18 cellular contexts compared by ENCODE assay signal in genomic region chrX:103666202-103667107, GRCh38. TPM values are rescaled to one million over a fixed set of nuclear protein-coding genes. Genes with fewer than 3 reads are reported as not detected.
A peak's percentile ranks its signal among the peaks of the same experiment; 100 is the strongest.
DNase-seq lines count a peak whose midpoint lies in the region; ATAC-seq, FAIRE-seq and TF ChIP-seq lines count a peak whose summit lies in the region.
"Had no signal": no experiment of that assay in that cellular context is flagged by ENCODE, and none has a peak within 500 bp of the region (broad histone marks: within the 10 kb centered on the region; RNA-seq: fewer than 3 reads in every experiment).

No MANE protein-coding gene starts in this region.

- TF ChIP-seq CTCF in K562 (IDR thresholded peaks at IDR 0.05 in 2 of 3, conservative IDR thresholded peaks at IDR 0.05 in 1 of 3; ENCODE audit: insufficient read depth in 2 of 3, low read depth in 1 of 3, low read length in 3 of 3) (no peak), parathyroid adenoma (IDR thresholded peaks at IDR 0.05) (no peak)

- in situ Hi-C loops in K562 (cut with MboI), result no loop called here

- H2AFZ ChIP-seq in K562 (ENCODE audit: low read depth, low read length), result no peak overlapping the region
- H2AFZ ChIP-seq in parathyroid adenoma, result no peak overlapping the region

- ATAC-seq in K562 (peak; percentile 65), GM19463 (IDR thresholded peaks at IDR 0.05; ENCODE audit: unreplicated experiment) (no peak)

- intact Hi-C loops in K562 (cut with micrococcal nuclease), result no loop called here

- CTCF ChIA-PET in K562 (lab: Yijun Ruan, JAX; ENCODE audit: low intra/inter-chr PET ratio), result no interaction called here

- H3K4me3 ChIP-seq in K562 (no peak overlapping the region), parathyroid adenoma (ENCODE audit: low read depth, low read length) (no peak overlapping the region)
- H3K4me3 ChIP-seq: HAP-1, Peyer's patch had no signal

- H4K20me1 ChIP-seq in K562 (replicated peaks; ENCODE audit: control insufficient read depth, insufficient read depth, low read length), result no peaks in the 10 kb centered on the region

- FAIRE-seq in H54 (lab: Jason Lieb, UNC) (peak; percentile 27), K562 (lab: Jason Lieb, UNC) (no peak), frontal cortex (lab: Jason Lieb, UNC) (no peak)
- FAIRE-seq: HTR-8/SVneo had no signal

- WGBS in K562 (ENCODE audit: insufficient coverage, low coverage, missing lambda C conversion rate), result 0% methylated on average over 3 of the region's 3 CpGs

- no peak overlapping the region for H3K9ac ChIP-seq in K562 (ENCODE audit: insufficient read depth in 1 of 2, low read depth in 2 of 2, low read length in 2 of 2)
- H3K9ac ChIP-seq in parathyroid adenoma, result no peak overlapping the region

- H3K9me3 ChIP-seq in K562 (replicated peaks; ENCODE audit: control insufficient read depth, insufficient read depth, low read depth, low read length) (no peaks in the 10 kb centered on the region), parathyroid adenoma (ENCODE audit: control insufficient read depth, low read length) (no peaks in the 10 kb centered on the region)
- H3K9me3 ChIP-seq: HAP-1, Peyer's patch had no signal

- POLR2A ChIA-PET in K562 (lab: Yijun Ruan, JAX), result interaction anchor here (0.6 to 1.8 kb wide), 4 partner anchors 10 to 108 kb away, joined by 3 to 10 read pairs (median 4); partner anchors contain the start of gene MORF4L2

- no peak overlapping the region for H3K4me2 ChIP-seq in K562 (ENCODE audit: insufficient read depth, low read length)
- no peak overlapping the region for H3K4me2 ChIP-seq in parathyroid adenoma (ENCODE audit: low read length)

- DNase-seq in H54 (ENCODE audit: insufficient read length, low spot score) (no peak), OCI-M1 (lab: John Stamatoyannopoulos, UW) (peak; percentile 15), K562 (ENCODE audit: extremely low read depth in 1 of 4, low spot score in 3 of 4) (no peak), DMS114 treated with DMSO at 0.1 percent for 48 hours (lab: John Stamatoyannopoulos, UW; ENCODE audit: unreplicated experiment) (no peak), frontal cortex (ENCODE audit: low spot score in 2 of 2) (no peak)
- DNase-seq: DMS153, MV-4-11, NCI-H1417 treated with DMSO at 0.1 percent for 48 hours, NCI-H1930, NCI-H510A, NCI-H774, Peyer's patch, Right ventricle myocardium superior had no signal

- TF ChIP-seq POLR2A in H54 (IDR thresholded peaks at IDR 0.05; ENCODE audit: low read depth, low read length) (no peak), K562 (conservative IDR thresholded peaks at IDR 0.05) (no peak)

- H3K9me1 ChIP-seq in K562 (ENCODE audit: control insufficient read depth, insufficient read depth, low read length), result no peaks in the 10 kb centered on the region

- H3K27ac ChIP-seq in K562 (ENCODE audit: extremely low read depth, low read depth, low read length), result no peak overlapping the region
- peak overlapping the region; percentile 3 for H3K27ac ChIP-seq in parathyroid adenoma
- H3K27ac ChIP-seq: C4-2B, Peyer's patch had no signal

- H3K4me1 ChIP-seq in K562 (replicated peaks in 1 of 2; ENCODE audit: control insufficient read depth in 2 of 2, insufficient read depth in 2 of 2, low read length in 2 of 2) (no peaks in the 10 kb centered on the region; a peak in 1 of 5 replicates), parathyroid adenoma (no peaks in the 10 kb centered on the region)
- H3K4me1 ChIP-seq: HAP-1, Peyer's patch had no signal

- H3K36me3 ChIP-seq in K562 (ENCODE audit: control insufficient read depth, insufficient read depth, low read length), result no peaks in the 10 kb centered on the region
- H3K36me3 ChIP-seq in parathyroid adenoma (ENCODE audit: control insufficient read depth, insufficient read depth, low read length), result no peaks in the 10 kb centered on the region
- H3K36me3 ChIP-seq: HAP-1, Peyer's patch had no signal

- H3K79me2 ChIP-seq in K562 (ENCODE audit: control insufficient read depth, insufficient read depth, low read length), result no peaks in the 10 kb centered on the region
- no peaks in the 10 kb centered on the region for H3K79me2 ChIP-seq in parathyroid adenoma

- TF ChIP-seq EP300 in K562 (IDR thresholded peaks at IDR 0.05; ENCODE audit: low read length), result no peak

- no peak for TF ChIP-seq RAD21 in K562 (CRISPR knock-in tag; conservative IDR thresholded peaks at IDR 0.05 in 1 of 2, IDR thresholded peaks at IDR 0.05 in 1 of 2)

- no TSS peak for BruUV-seq in K562 (replicated peaks; lab: Mats Ljungman, UMichigan)

- H3K27me3 ChIP-seq in K562 (ENCODE audit: control insufficient read depth in 2 of 2, insufficient read depth in 2 of 2, low read length in 2 of 2) (peaks cover 7 to 12% of the 10 kb centered on the region in 2 experiments; a peak in 4 of 5 replicates), parathyroid adenoma (ENCODE audit: control insufficient read depth, insufficient read depth, low read length) (no peaks in the 10 kb centered on the region)
- H3K27me3 ChIP-seq: Peyer's patch had no signal

RNA-seq across cellular contexts. Expression of gene MORF4L2, which starts 20.0 kb away (rescaled TPM):
- 71.9 and 171 TPM in 2 replicates for total RNA-seq in K562 (2011; cell fraction: chromatin; rRNA removed; ENCODE audit: low replicate concordance)
- total RNA-seq in K562 (2011; cell fraction: nucleolus; rRNA removed), result 54.9 and 61.8 TPM in 2 replicates
- 116 and 150 TPM in 2 replicates for total RNA-seq in K562 (2011; cell fraction: nucleoplasm; rRNA removed)
- total RNA-seq in K562 (2014; rRNA removed), result 309 and 374 TPM in 2 replicates
- total RNA-seq in K562 (2014; rRNA removed; fragmentation: Illumina TruSeq; extraction: Trizol), result 508 and 522 TPM in 2 replicates
- total RNA-seq in K562 (2015; rRNA removed; fragmentation: Illumina TruSeq; extraction: Trizol), result 386 and 415 TPM in 2 replicates
- total RNA-seq in K562 (2021), result 324 and 325 TPM in 2 replicates
- 608 and 781 TPM in 2 replicates for polyA plus RNA-seq in K562 (2011; rRNA removed)
- polyA plus RNA-seq in K562 (2011; cell fraction: cytosol; rRNA removed), result 197 and 406 TPM in 2 replicates
- 137 and 241 TPM in 2 replicates for polyA plus RNA-seq in K562 (2011; cell fraction: nucleus; rRNA removed)
- 242 and 419 TPM in 2 replicates for polyA plus RNA-seq in K562 (2012)
- polyA plus RNA-seq in K562 (2014; fragmentation: Illumina TruSeq; extraction: Trizol), result 587 and 647 TPM in 2 replicates
- polyA plus RNA-seq in K562 (2014; fragmentation: Nextera tagmentation; extraction: Ambion mirVana), result 100 to 1,000 TPM; 420 to 476 TPM
- polyA plus RNA-seq in K562 (2014; rRNA removed), result 338 and 382 TPM in 2 replicates
- 316 and 347 TPM in 2 replicates for polyA minus RNA-seq in K562 (2011; rRNA and poly(A)+ RNA removed)
- 109 and 118 TPM in 2 replicates for polyA minus RNA-seq in K562 (2011; cell fraction: cytosol; rRNA and poly(A)+ RNA removed)
- 33.9 and 97.0 TPM in 2 replicates for polyA minus RNA-seq in K562 (2011; cell fraction: nucleus; rRNA and poly(A)+ RNA removed)
- total RNA-seq in frontal cortex, result 425 TPM

RNA-seq across cellular contexts. Expression of gene TCEAL1, which starts 37.7 kb away (rescaled TPM):
- total RNA-seq in K562 (2011; cell fraction: chromatin; rRNA removed; ENCODE audit: low replicate concordance), result 0.65 and 0.92 TPM in 2 replicates
- 0.79 TPM in 1 of 2 replicates, not detected in the other for total RNA-seq in K562 (2011; cell fraction: nucleolus; rRNA removed)
- total RNA-seq in K562 (2011; cell fraction: nucleoplasm; rRNA removed), result 0.99 and 1.0 TPM in 2 replicates
- total RNA-seq in K562 (2014; rRNA removed) (3.3 and 4.0 TPM in 2 replicates), K562 (2014; rRNA removed; fragmentation: Illumina TruSeq; extraction: Trizol) (2.8 and 3.1 TPM in 2 replicates), K562 (2015; rRNA removed; fragmentation: Illumina TruSeq; extraction: Trizol) (2.9 and 4.0 TPM in 2 replicates), K562 (2021) (2.1 and 2.5 TPM in 2 replicates), frontal cortex (57.5 TPM)
- polyA plus RNA-seq in K562 (2011; rRNA removed) (1.8 and 2.8 TPM in 2 replicates), K562 (2014; fragmentation: Illumina TruSeq; extraction: Trizol) (3.4 and 4.1 TPM in 2 replicates), K562 (2014; fragmentation: Nextera tagmentation; extraction: Ambion mirVana) (1 to 10 TPM; 2.5 to 4.1 TPM), K562 (2014; rRNA removed) (3.8 and 5.3 TPM in 2 replicates)
- 1.0 and 1.6 TPM in 2 replicates for polyA plus RNA-seq in K562 (2011; cell fraction: cytosol; rRNA removed)
- 2.0 and 2.1 TPM in 2 replicates for polyA plus RNA-seq in K562 (2011; cell fraction: nucleus; rRNA removed)
- 2.1 and 2.2 TPM in 2 replicates for polyA plus RNA-seq in K562 (2012)
- polyA minus RNA-seq in K562 (2011; rRNA and poly(A)+ RNA removed), result 0.46 and 1.8 TPM in 2 replicates
- polyA minus RNA-seq in K562 (2011; cell fraction: cytosol; rRNA and poly(A)+ RNA removed), result not detected in 2 replicates
- 0.54 and 0.89 TPM in 2 replicates for polyA minus RNA-seq in K562 (2011; cell fraction: nucleus; rRNA and poly(A)+ RNA removed)

RNA-seq across cellular contexts. Expression of gene TMEM31, which starts 44.3 kb away (rescaled TPM):
- total RNA-seq in K562 (2011; cell fraction: chromatin; rRNA removed; ENCODE audit: low replicate concordance), result not detected in 2 replicates
- total RNA-seq in K562 (2011; cell fraction: nucleolus; rRNA removed), result not detected in 2 replicates
- not detected in 2 replicates for total RNA-seq in K562 (2011; cell fraction: nucleoplasm; rRNA removed)
- total RNA-seq in K562 (2014; rRNA removed) (not detected in 2 replicates), K562 (2014; rRNA removed; fragmentation: Illumina TruSeq; extraction: Trizol) (not detected in 2 replicates), K562 (2015; rRNA removed; fragmentation: Illumina TruSeq; extraction: Trizol) (not detected in 2 replicates), K562 (2021) (not detected in 2 replicates), frontal cortex (not detected)
- polyA plus RNA-seq in K562 (2011; rRNA removed) (0.18 and 0.34 TPM in 2 replicates), K562 (2014; fragmentation: Illumina TruSeq; extraction: Trizol) (not detected in 2 replicates), K562 (2014; fragmentation: Nextera tagmentation; extraction: Ambion mirVana) (not detected), K562 (2014; rRNA removed) (not detected in 2 replicates)
- 0.21 TPM in 1 of 2 replicates, not detected in the other for polyA plus RNA-seq in K562 (2011; cell fraction: cytosol; rRNA removed)
- polyA plus RNA-seq in K562 (2011; cell fraction: nucleus; rRNA removed), result 0.18 TPM in 1 of 2 replicates, not detected in the other
- not detected in 2 replicates for polyA plus RNA-seq in K562 (2012)
- polyA minus RNA-seq in K562 (2011; rRNA and poly(A)+ RNA removed), result not detected in 2 replicates
- not detected in 2 replicates for polyA minus RNA-seq in K562 (2011; cell fraction: cytosol; rRNA and poly(A)+ RNA removed)
- not detected in 2 replicates for polyA minus RNA-seq in K562 (2011; cell fraction: nucleus; rRNA and poly(A)+ RNA removed)
- total RNA-seq: Peyer's patch, Right ventricle myocardium superior had no signal

RNA-seq across cellular contexts. Expression of gene TCEAL3, which starts 58.7 kb away (rescaled TPM):
- not detected in 2 replicates for total RNA-seq in K562 (2011; cell fraction: chromatin; rRNA removed; ENCODE audit: low replicate concordance)
- not detected in 2 replicates for total RNA-seq in K562 (2011; cell fraction: nucleolus; rRNA removed)
- total RNA-seq in K562 (2011; cell fraction: nucleoplasm; rRNA removed), result not detected in 2 replicates
- total RNA-seq in K562 (2014; rRNA removed) (not detected in 2 replicates), K562 (2014; rRNA removed; fragmentation: Illumina TruSeq; extraction: Trizol) (not detected in 2 replicates), K562 (2015; rRNA removed; fragmentation: Illumina TruSeq; extraction: Trizol) (not detected in 2 replicates), K562 (2021) (not detected in 2 replicates), frontal cortex (9.8 TPM)
- polyA plus RNA-seq in K562 (2011; rRNA removed) (not detected in 2 replicates), K562 (2014; fragmentation: Illumina TruSeq; extraction: Trizol) (not detected in 2 replicates), K562 (2014; fragmentation: Nextera tagmentation; extraction: Ambion mirVana) (not detected), K562 (2014; rRNA removed) (not detected in 2 replicates)
- polyA plus RNA-seq in K562 (2011; cell fraction: cytosol; rRNA removed), result not detected in 2 replicates
- not detected in 2 replicates for polyA plus RNA-seq in K562 (2011; cell fraction: nucleus; rRNA removed)
- not detected in 2 replicates for polyA plus RNA-seq in K562 (2012)
- not detected in 2 replicates for polyA minus RNA-seq in K562 (2011; rRNA and poly(A)+ RNA removed)
- polyA minus RNA-seq in K562 (2011; cell fraction: cytosol; rRNA and poly(A)+ RNA removed), result not detected in 2 replicates
- polyA minus RNA-seq in K562 (2011; cell fraction: nucleus; rRNA and poly(A)+ RNA removed), result not detected in 2 replicates

Comparison
In these comparisons a context has a peak if more than half of its experiments do, and no peak if none do; other contexts are left out.
1. RNA of gene TCEAL1, which starts 37.7 kb away (total RNA-seq): 57.5 TPM in frontal cortex (single experiment); 0.65 to 4.0 TPM in K562; every median in the first group is over 10 times any median in the second.